Comparison of ENCODE assay signal across 8 cellular contexts in the genomic region with DNA sequence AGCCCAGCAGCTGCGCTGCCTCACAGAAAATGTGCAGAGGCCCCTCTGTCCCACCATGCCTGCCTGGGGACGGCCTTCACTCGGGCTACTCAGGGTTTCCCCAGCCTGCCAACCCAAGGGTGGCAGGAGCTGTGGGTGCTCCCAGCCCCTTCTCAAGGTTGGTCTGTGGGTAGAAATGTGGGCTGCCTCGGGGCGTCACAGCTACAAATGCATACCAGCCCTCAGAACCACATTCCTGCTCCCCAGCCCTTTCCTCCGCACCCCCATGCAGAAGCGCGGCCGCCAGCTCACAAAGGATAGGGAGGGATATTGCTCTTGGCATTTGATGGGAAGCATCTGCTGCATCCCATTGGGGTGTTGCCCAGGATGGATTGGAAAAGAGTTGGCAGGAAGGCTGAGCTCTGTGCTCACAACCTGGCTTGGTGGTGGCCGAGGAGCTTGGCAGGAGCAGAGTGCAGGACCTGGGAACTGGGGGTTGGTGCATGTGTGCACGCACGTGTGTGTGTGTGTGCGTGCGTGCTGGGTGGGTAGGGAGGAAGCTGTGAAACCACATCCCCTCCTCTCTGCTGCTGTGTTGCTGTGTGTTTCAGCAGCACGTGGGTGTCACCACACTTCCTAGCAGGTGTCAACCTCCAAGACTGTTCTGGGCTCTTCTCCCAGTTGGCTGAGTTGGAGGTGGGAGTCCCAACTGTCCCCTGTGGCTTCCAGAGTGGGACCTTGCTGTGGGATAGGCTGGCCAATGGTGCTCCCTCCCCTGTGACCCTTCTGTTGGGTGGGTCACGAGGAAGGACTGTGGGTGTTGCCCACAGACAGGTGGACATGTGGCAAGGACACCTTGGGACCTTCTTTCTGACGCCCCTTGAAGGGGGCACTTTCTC.
DNase-seq lines count a peak whose midpoint lies in the region; ATAC-seq, FAIRE-seq and TF ChIP-seq lines count a peak whose summit lies in the region.

No MANE protein-coding gene starts in this region.

- TF ChIP-seq CTCF in GM12864 (IDR thresholded peaks at IDR 0.05; ENCODE audit: low read depth, low read length, missing control alignments) (no peak), ascending aorta (IDR thresholded peaks at IDR 0.05) (no peak)

- peak overlapping the region; percentile 99 to 100 for H3K27ac Mint-ChIP-seq in T-cell
- H3K27ac Mint-ChIP-seq in stimulated activated naive B cell treated with anti-CD40 and anti-IgM and Interleukin-4, amounts not matched to agents 10 μg/mL and 1 μg/mL and 100 μg/mL, for 72 hours = peak overlapping the region; percentile 95

- H3K4me1 ChIP-seq in ascending aorta = peaks cover 4 to 9% of the 10 kb centered on the region in 2 donors

- peak overlapping the region; percentile 76 to 91 (median 82) for H3K4me3 Mint-ChIP-seq in T-cell
- H3K4me3 Mint-ChIP-seq in stimulated activated naive B cell treated with anti-CD40 and anti-IgM and Interleukin-4, amounts not matched to agents 10 μg/mL and 1 μg/mL and 100 μg/mL, for 72 hours = peak overlapping the region; percentile 65 to 72

- H3K4me3 ChIP-seq in GM12864 (ENCODE audit: low read depth, low read length) (peak overlapping the region; percentile 48), ascending aorta (no peak overlapping the region)

- DNase-seq in GM12864 (ENCODE audit: low read depth) (peak; percentile 95), T-cell (peak; percentile 74 to 93 (median 87)), ascending aorta (ENCODE audit: low spot score in 2 of 2) (no peak), lung microvascular endothelial cell (ENCODE audit: low read depth in 2 of 2) (peak; percentile 55 to 80), RCC 7860 (ENCODE audit: low spot score) (no peak), midbrain (lab: John Stamatoyannopoulos, UW) (no peak)
- peak; percentile 79 for DNase-seq in stimulated activated naive B cell treated with anti-CD40 and anti-IgM and Interleukin-4, amounts not matched to agents 10 μg/mL and 1 μg/mL and 100 μg/mL, for 72 hours

- peak; percentile 47 for ATAC-seq in HG02763 (IDR thresholded peaks at IDR 0.05; ENCODE audit: unreplicated experiment)
- ATAC-seq in T-cell (replicated peaks in 1 of 4) = peak; percentile 68 to 74 (median 71)
- ATAC-seq in stimulated activated naive B cell treated with anti-CD40 and anti-IgM and Interleukin-4, amounts not matched to agents 10 μg/mL and 1 μg/mL and 100 μg/mL, for 72 hours (replicated peaks) = peak; percentile 49 to 60

- no peaks in the 10 kb centered on the region for H3K9me3 Mint-ChIP-seq in T-cell
- no peaks in the 10 kb centered on the region for H3K9me3 Mint-ChIP-seq in stimulated activated naive B cell treated with anti-CD40 and anti-IgM and Interleukin-4, amounts not matched to agents 10 μg/mL and 1 μg/mL and 100 μg/mL, for 72 hours

- H3K27me3 ChIP-seq in ascending aorta = no peaks in the 10 kb centered on the region

- POLR2A ChIA-PET in T-cell (lab: Charles Lee) = interaction anchor here (0.5 to 1.7 kb wide), 3 partner anchors 9 to 27 kb away, joined by 3 to 7 read pairs (median 5); no protein-coding TSS in a partner anchor

- H3K9me3 ChIP-seq in ascending aorta = no peaks in the 10 kb centered on the region

- peak overlapping the region; percentile 45 to 46 for H3K27ac ChIP-seq in ascending aorta

- H3K4me1 Mint-ChIP-seq in T-cell = peaks cover 95 to 97% (median 96%) of the 10 kb centered on the region in 3 donors
- peaks cover 68 to 100% of the 10 kb centered on the region in 2 donors for H3K4me1 Mint-ChIP-seq in stimulated activated naive B cell treated with anti-CD40 and anti-IgM and Interleukin-4, amounts not matched to agents 10 μg/mL and 1 μg/mL and 100 μg/mL, for 72 hours

- no peak for FAIRE-seq in RCC 7860 (lab: Jason Lieb, UNC)

- no peaks in the 10 kb centered on the region for H3K36me3 ChIP-seq in ascending aorta

- no peaks in the 10 kb centered on the region for H3K36me3 Mint-ChIP-seq in T-cell
- H3K36me3 Mint-ChIP-seq in stimulated activated naive B cell treated with anti-CD40 and anti-IgM and Interleukin-4, amounts not matched to agents 10 μg/mL and 1 μg/mL and 100 μg/mL, for 72 hours = peaks cover 19 to 26% of the 10 kb centered on the region in 2 donors

- intact Hi-C loops in ascending aorta (cut with DNase I) = no loop called here

- H3K27me3 Mint-ChIP-seq in T-cell = no peaks in the 10 kb centered on the region
- no peaks in the 10 kb centered on the region for H3K27me3 Mint-ChIP-seq in stimulated activated naive B cell treated with anti-CD40 and anti-IgM and Interleukin-4, amounts not matched to agents 10 μg/mL and 1 μg/mL and 100 μg/mL, for 72 hours

- CTCF ChIA-PET in T-cell (lab: Charles Lee) = interaction anchor here (1.1 to 1.6 kb wide), 5 partner anchors 7 to 114 kb away, joined by 3 to 5 read pairs (median 4); no protein-coding TSS in a partner anchor

Comparison
In these comparisons a context has a peak if more than half of its experiments do, and no peak if none do; other contexts are left out.
1. DNase-seq: peak in GM12864 (single experiment), T-cell (34 of 34), lung microvascular endothelial cell (2 of 2) and stimulated activated naive B cell treated with anti-CD40 and anti-IgM and Interleukin-4, amounts not matched to agents 10 μg/mL and 1 μg/mL and 100 μg/mL, for 72 hours (single experiment); none in ascending aorta (0 of 2), RCC 7860 (single experiment) and midbrain (single experiment).
2. Peak in every context shown above with its lines, with median percentiles within 50 percentile points of each other: ATAC-seq.